Comparison of ENCODE assay signal across 21 cellular contexts in genomic region chr6:35160642-35161041, GRCh38. TPM values are rescaled to one million over a fixed set of nuclear protein-coding genes. Genes with fewer than 3 reads are reported as not detected.
"Had no signal": no experiment of that assay in that cellular context is flagged by ENCODE, and none has a peak within 500 bp of the region (broad histone marks: within the 10 kb centered on the region; RNA-seq: fewer than 3 reads in every experiment).

No MANE protein-coding gene starts in this region.

- H3K36me3 Mint-ChIP-seq: naive thymus-derived CD8-positive, alpha-beta T cell; stimulated activated naive B cell treated with anti-CD40 and anti-IgM and Interleukin-4, amounts not matched to agents 10 μg/mL and 1 μg/mL and 100 μg/mL, for 72 hours had no signal

- H3K9me3 ChIP-seq: body of pancreas, psoas muscle, sigmoid colon had no signal

- H3K27ac ChIP-seq: body of pancreas, psoas muscle, sigmoid colon had no signal

- H3K4me3 Mint-ChIP-seq: dendritic cell treated with granulocyte-macrophage colony-stimulating factor and Interleukin-4, amounts not matched to agents 40 ng/mL and 50 ng/mL, for 4 days; endodermal cell; immature natural killer cell; naive thymus-derived CD8-positive, alpha-beta T cell; stimulated activated naive B cell treated with anti-CD40 and anti-IgM and Interleukin-4, amounts not matched to agents 10 μg/mL and 1 μg/mL and 100 μg/mL, for 72 hours; T-helper 2 cell treated with Interferon-gamma antibody and Interleukin-4, amounts not matched to agents 5 μg/mL and 100 μg/mL, for 36 hours had no signal

- H3K4me3 ChIP-seq: body of pancreas, psoas muscle, sigmoid colon had no signal

- DNase-seq: activated CD4-positive, alpha-beta T cell treated with anti-CD3 and anti-CD28 coated beads, Interleukin-2, amount 50 U/mL, for 4 hours; activated CD4-positive, CD25-positive, alpha-beta regulatory T cell treated with anti-CD3 and anti-CD28 coated beads, Interleukin-2, amount 50 U/mL, for 72 hours; activated naive CD4-positive, alpha-beta T cell treated with anti-CD3 and anti-CD28 coated beads, Interleukin-2, amount 50 U/mL, for 16 hours; activated T-cell treated with anti-CD3 and anti-CD28 coated beads, Interleukin-2, amount 50 U/mL, for 1 hour; amniotic stem cell; body of pancreas; endodermal cell; immature natural killer cell; left cardiac atrium; naive thymus-derived CD8-positive, alpha-beta T cell; occipital lobe; psoas muscle; sigmoid colon; stimulated activated CD4-positive, alpha-beta T cell treated with anti-CD3 and anti-CD28 coated beads, Interleukin-2, amount 100 ng/mL, for 24 hours; stimulated activated naive B cell treated with anti-CD40 and anti-IgM and Interleukin-4, amounts not matched to agents 10 μg/mL and 1 μg/mL and 100 μg/mL, for 72 hours; substantia nigra; trophoblast cell had no signal

- H3K27me3 ChIP-seq: body of pancreas, sigmoid colon had no signal

- H3K36me3 ChIP-seq: sigmoid colon had no signal

- H3K9me3 Mint-ChIP-seq: dendritic cell treated with granulocyte-macrophage colony-stimulating factor and Interleukin-4, amounts not matched to agents 40 ng/mL and 50 ng/mL, for 4 days; endodermal cell; immature natural killer cell; naive thymus-derived CD8-positive, alpha-beta T cell; stimulated activated naive B cell treated with anti-CD40 and anti-IgM and Interleukin-4, amounts not matched to agents 10 μg/mL and 1 μg/mL and 100 μg/mL, for 72 hours; T-helper 2 cell treated with Interferon-gamma antibody and Interleukin-4, amounts not matched to agents 5 μg/mL and 100 μg/mL, for 36 hours had no signal

- H3K4me1 Mint-ChIP-seq: immature natural killer cell had no signal

- H3K27ac Mint-ChIP-seq: dendritic cell treated with granulocyte-macrophage colony-stimulating factor and Interleukin-4, amounts not matched to agents 40 ng/mL and 50 ng/mL, for 4 days; endodermal cell; immature natural killer cell; naive thymus-derived CD8-positive, alpha-beta T cell; stimulated activated naive B cell treated with anti-CD40 and anti-IgM and Interleukin-4, amounts not matched to agents 10 μg/mL and 1 μg/mL and 100 μg/mL, for 72 hours; T-helper 2 cell treated with Interferon-gamma antibody and Interleukin-4, amounts not matched to agents 5 μg/mL and 100 μg/mL, for 36 hours had no signal

- H3K4me1 ChIP-seq: psoas muscle, sigmoid colon had no signal

RNA-seq across cellular contexts. Expression of gene TCP11, which starts 19.5 kb away (rescaled TPM):
- total RNA-seq: body of pancreas; endodermal cell; left cardiac atrium; lung microvascular endothelial cell; mononuclear cell; naive thymus-derived CD8-positive, alpha-beta T cell; psoas muscle had no signal
- polyA plus RNA-seq: immature natural killer cell; naive thymus-derived CD8-positive, alpha-beta T cell; sigmoid colon had no signal

RNA-seq across cellular contexts. Expression of gene SCUBE3, which starts 53.1 kb away (rescaled TPM):
- total RNA-seq: mononuclear cell had no signal
